2 cellular contexts compared by ENCODE assay signal in the genomic region with DNA sequence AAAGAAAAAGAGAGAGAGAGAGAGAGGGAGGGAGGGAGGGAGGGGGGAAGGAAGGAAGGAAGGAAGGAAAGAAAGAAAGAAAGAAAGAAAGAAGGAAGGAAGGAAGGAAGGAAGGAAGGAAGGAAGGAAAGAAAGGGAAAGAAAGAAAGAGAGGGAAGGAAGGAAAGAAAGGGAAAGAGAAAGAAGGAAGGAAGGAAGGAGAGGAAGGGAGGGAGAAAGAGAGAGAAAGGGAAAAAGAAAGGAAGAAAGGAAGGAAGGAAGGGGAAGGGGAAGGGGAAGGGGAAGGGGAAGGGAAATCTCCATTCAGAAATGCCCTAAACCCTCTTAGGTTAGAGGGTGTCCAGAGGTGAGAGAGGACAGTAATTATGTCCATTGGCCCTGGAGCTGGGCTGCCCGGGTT. TPM values are rescaled to one million over a fixed set of nuclear protein-coding genes. Genes with fewer than 3 reads are reported as not detected.
"Had no signal": no experiment of that assay in that cellular context is flagged by ENCODE, and none has a peak within 500 bp of the region (broad histone marks: within the 10 kb centered on the region; RNA-seq: fewer than 3 reads in every experiment).

No MANE protein-coding gene starts in this region.

RNA-seq across cellular contexts. Expression of gene IRAG1, which starts 13.3 kb away (rescaled TPM):
- total RNA-seq: NCI-H460, SJCRH30 had no signal
